ENCODE assay signal across 8 cellular contexts in genomic region chr7:19051767-19052375, GRCh38.
DNase-seq lines count a peak whose midpoint lies in the region; ATAC-seq, FAIRE-seq and TF ChIP-seq lines count a peak whose summit lies in the region.

No MANE protein-coding gene starts in this region.

- H3K79me1 ChIP-seq in mesenchymal stem cell (replicated peaks; ENCODE audit: low read length, poor library complexity, severe bottlenecking): no peaks in the 10 kb centered on the region

- no peaks in the 10 kb centered on the region for H3K27me3 ChIP-seq in mesenchymal stem cell (ENCODE audit: control insufficient read depth in 1 of 2, insufficient read depth in 1 of 2, low read length in 2 of 2)

- peaks cover 4% of the 10 kb centered on the region for H3K9me3 ChIP-seq in mesenchymal stem cell (ENCODE audit: control insufficient read depth, low read length)

- no peak overlapping the region for H3K18ac ChIP-seq in mesenchymal stem cell (ENCODE audit: low read depth in 1 of 2, low read length in 2 of 2)

- POLR2A ChIA-PET in MCF 10A (lab: Yijun Ruan, JAX): interaction anchor here (1.0 to 1.2 kb wide), 2 partner anchors 64 to 75 kb away, joined by 5 read pairs; no protein-coding TSS in a partner anchor

- no peak overlapping the region for H3K4me3 Mint-ChIP-seq in MCF 10A (ENCODE audit: unreplicated experiment)

- H3K9ac ChIP-seq in mesenchymal stem cell (ENCODE audit: low read length): no peak overlapping the region

- DNase-seq in COR-L47 (lab: John Stamatoyannopoulos, UW): peak; percentile 18
- DNase-seq in NCI-H446 treated with DMSO at 0.1 percent for 48 hours (lab: John Stamatoyannopoulos, UW): peak; percentile 2
- peak; percentile 54 for DNase-seq in MCF 10A (ENCODE audit: unreplicated experiment)
- DNase-seq in mesenchymal stem cell: peak; percentile 38
- no peak for DNase-seq in mesenteric fat pad (ENCODE audit: low spot score)
- no peak for DNase-seq in frontal cortex (ENCODE audit: low spot score in 2 of 2)

- H2BK5ac ChIP-seq in mesenchymal stem cell (ENCODE audit: low read depth, low read length, poor library complexity, severe bottlenecking): no peak overlapping the region

- no peak overlapping the region for H3K4ac ChIP-seq in mesenchymal stem cell (ENCODE audit: low read depth in 1 of 2, low read length in 2 of 2)

- no peaks in the 10 kb centered on the region for H3K4me1 Mint-ChIP-seq in MCF 10A (ENCODE audit: insufficient read depth, unreplicated experiment)

- CTCF ChIA-PET in MCF 10A (lab: Yijun Ruan, JAX): interaction anchor here (0.6 to 1.7 kb wide), 8 partner anchors 12 to 372 kb away, joined by 3 to 7 read pairs (median 4); no protein-coding TSS in a partner anchor

- intact Hi-C loops in MCF 10A (cut with micrococcal nuclease): loop anchor here (1.0 kb wide), 1 partner anchor 359 kb away; no protein-coding TSS in a partner anchor

- FAIRE-seq in frontal cortex (lab: Jason Lieb, UNC): no peak

- no peak overlapping the region for H2BK12ac ChIP-seq in mesenchymal stem cell (ENCODE audit: low read length in 2 of 2)

- no peak overlapping the region for H3K23ac ChIP-seq in mesenchymal stem cell (ENCODE audit: low read length in 2 of 2)

- no peak overlapping the region for H3K27ac Mint-ChIP-seq in MCF 10A (ENCODE audit: low read depth, unreplicated experiment)

- peaks cover 10% of the 10 kb centered on the region for H3K9me3 Mint-ChIP-seq in MCF 10A (ENCODE audit: unreplicated experiment)

- peak; percentile 76 for TF ChIP-seq CTCF in MCF 10A (IDR thresholded peaks at IDR 0.05; ENCODE audit: unreplicated experiment)

- WGBS in mesenchymal stem cell: 67% methylated on average over 3 of the region's 7 CpGs

- no peak overlapping the region for H2BK120ac ChIP-seq in mesenchymal stem cell (ENCODE audit: low read depth, low read length)

- H2AK5ac ChIP-seq in mesenchymal stem cell (ENCODE audit: low read length, severe bottlenecking): no peak overlapping the region

- ATAC-seq in GM18508 (IDR thresholded peaks at IDR 0.05; ENCODE audit: insufficient read depth, unreplicated experiment): peak; percentile 72
- peak; percentile 83 for ATAC-seq in HG02938 (IDR thresholded peaks at IDR 0.05; ENCODE audit: unreplicated experiment)

- H2BK15ac ChIP-seq in mesenchymal stem cell (ENCODE audit: low read depth, poor library complexity, severe bottlenecking): no peak overlapping the region

- H2AFZ ChIP-seq in mesenchymal stem cell (ENCODE audit: low read depth, low read length): no peak overlapping the region

- no peak overlapping the region for H4K91ac ChIP-seq in mesenchymal stem cell (ENCODE audit: low read length)

- H3K14ac ChIP-seq in mesenchymal stem cell (ENCODE audit: low read length in 2 of 2): no peak overlapping the region

- H3K36me3 ChIP-seq in mesenchymal stem cell (ENCODE audit: control insufficient read depth in 1 of 2, insufficient read depth in 2 of 2, low read depth in 1 of 2, low read length in 2 of 2): peaks cover 0 to 26% of the 10 kb centered on the region in 2 experiments

- no peak overlapping the region for H4K8ac ChIP-seq in mesenchymal stem cell (ENCODE audit: low read length)

- H3K4me3 ChIP-seq in mesenchymal stem cell (ENCODE audit: insufficient read depth in 1 of 2, low read depth in 1 of 2, low read length in 2 of 2): no peak overlapping the region

- no TSS peak for BruUV-seq in MCF 10A (replicated peaks; lab: Mats Ljungman, UMichigan)

- H3K4me1 ChIP-seq in mesenchymal stem cell (ENCODE audit: control insufficient read depth, insufficient read depth, low read depth, low read length): no peaks in the 10 kb centered on the region

- no peaks in the 10 kb centered on the region for H3K27me3 Mint-ChIP-seq in MCF 10A (ENCODE audit: insufficient read depth, unreplicated experiment)

- no peak overlapping the region for H3K4me2 ChIP-seq in mesenchymal stem cell (ENCODE audit: low read length, poor library complexity, severe bottlenecking)

- no peak overlapping the region for H3K27ac ChIP-seq in mesenchymal stem cell (ENCODE audit: low read length, poor library complexity, severe bottlenecking)

- peaks cover 11% of the 10 kb centered on the region for H3K36me3 Mint-ChIP-seq in MCF 10A (ENCODE audit: insufficient read depth, unreplicated experiment)

Comparison
In these comparisons a context has a peak if more than half of its experiments do, and no peak if none do; other contexts are left out.
1. DNase-seq: peak in COR-L47 (single experiment), NCI-H446 treated with DMSO at 0.1 percent for 48 hours (single experiment), MCF 10A (single experiment) and mesenchymal stem cell (single experiment); none in mesenteric fat pad (single experiment) and frontal cortex (0 of 2).